Comparison of ENCODE assay signal across 31 cellular contexts in genomic region chr10:101351477-101351876, GRCh38.
"Had no signal": no experiment of that assay in that cellular context is flagged by ENCODE, and none has a peak within 500 bp of the region (broad histone marks: within the 10 kb centered on the region; RNA-seq: fewer than 3 reads in every experiment).

No MANE protein-coding gene starts in this region.

- H3K27ac ChIP-seq: brain microvascular endothelial cell, cardiac muscle cell, KMS-11, Peyer's patch, VCaP had no signal

- H3K27me3 ChIP-seq: Peyer's patch had no signal

- H3K9ac ChIP-seq: KMS-11 had no signal

- H3K4me2 ChIP-seq: KMS-11 had no signal

- H3K27ac Mint-ChIP-seq: activated B cell treated with CpG ODN at 0.5 μM for 24 hours; activated CD4-positive, alpha-beta memory T cell treated with anti-CD3 and anti-CD28 coated beads, Interleukin-2, amount 10 ng/mL, durations not matched to agents 7 days and 5 days; activated CD8-positive, alpha-beta memory T cell treated with anti-CD3 and anti-CD28 coated beads, Interleukin-2, amount 10 ng/mL, durations not matched to agents 7 days and 5 days; activated naive CD4-positive, alpha-beta T cell treated with anti-CD3 and anti-CD28 coated beads, Interleukin-2, amount 10 ng/mL, durations not matched to agents 7 days and 5 days; activated naive CD8-positive, alpha-beta T cell; T-cell; T-helper 17 cell had no signal

- H3K36me3 ChIP-seq: brain microvascular endothelial cell, cardiac muscle cell, Peyer's patch had no signal

- H3K9me3 Mint-ChIP-seq: activated B cell treated with CpG ODN at 0.5 μM for 24 hours; activated CD4-positive, alpha-beta memory T cell treated with anti-CD3 and anti-CD28 coated beads, Interleukin-2, amount 10 ng/mL, durations not matched to agents 7 days and 5 days; activated naive CD4-positive, alpha-beta T cell treated with anti-CD3 and anti-CD28 coated beads, Interleukin-2, amount 10 ng/mL, durations not matched to agents 7 days and 5 days; central memory CD8-positive, alpha-beta T cell; T-cell had no signal

- H3K4me3 Mint-ChIP-seq: activated B cell treated with CpG ODN at 0.5 μM for 24 hours; activated CD4-positive, alpha-beta memory T cell treated with anti-CD3 and anti-CD28 coated beads, Interleukin-2, amount 10 ng/mL, durations not matched to agents 7 days and 5 days; activated CD8-positive, alpha-beta memory T cell treated with anti-CD3 and anti-CD28 coated beads, Interleukin-2, amount 10 ng/mL, durations not matched to agents 7 days and 5 days; activated naive CD4-positive, alpha-beta T cell treated with anti-CD3 and anti-CD28 coated beads, Interleukin-2, amount 10 ng/mL, durations not matched to agents 7 days and 5 days; activated naive CD8-positive, alpha-beta T cell; central memory CD8-positive, alpha-beta T cell; T-cell; T-helper 17 cell had no signal

- ATAC-seq: activated CD8-positive, alpha-beta memory T cell treated with anti-CD3 and anti-CD28 coated beads, Interleukin-2, amount 10 ng/mL, durations not matched to agents 7 days and 5 days; PC-3; T-cell; T-helper 17 cell had no signal

- DNase-seq: activated B cell treated with CpG ODN at 0.5 μM for 24 hours; activated CD4-positive, alpha-beta memory T cell treated with anti-CD3 and anti-CD28 coated beads, Interleukin-2, amount 10 ng/mL, durations not matched to agents 7 days and 5 days; activated CD4-positive, alpha-beta T cell treated with anti-CD3 and anti-CD28 coated beads for 48 hours; activated CD4-positive, CD25-positive, alpha-beta regulatory T cell treated with anti-CD3 and anti-CD28 coated beads, Interleukin-2, amount 50 U/mL, for 72 hours; activated CD8-positive, alpha-beta memory T cell treated with anti-CD3 and anti-CD28 coated beads for 24 hours; activated CD8-positive, alpha-beta memory T cell treated with anti-CD3 and anti-CD28 coated beads, Interleukin-2, amount 10 ng/mL, durations not matched to agents 7 days and 5 days; activated CD8-positive, alpha-beta memory T cell treated with anti-CD3 and anti-CD28 coated beads, Interleukin-2, amount 50 U/mL, for 48 hours; activated effector memory CD4-positive, alpha-beta T cell treated with Interleukin-2 at 50 U/mL for 16 hours; activated naive CD4-positive, alpha-beta T cell treated with anti-CD3 and anti-CD28 coated beads, Interleukin-2, amount 10 ng/mL, durations not matched to agents 7 days and 5 days; activated T-cell treated with anti-CD3 and anti-CD28 coated beads, Interleukin-2, amount 50 U/mL, for 48 hours; amniotic stem cell; aorta; brain microvascular endothelial cell; NCI-H1105; NCI-H1417 treated with DMSO at 0.1 percent for 48 hours; NCI-H1694; NCI-H1930; NCI-H2081 treated with DMSO at 0.1 percent for 48 hours; NCI-H446 treated with DMSO at 0.1 percent for 48 hours; NCI-H69; NK-92 treated with Interleukin-12 subunit alpha and Interleukin-12 subunit beta, amount 100 ng/mL, for 24 hours; PC-3; Peyer's patch; RPMI8226; T-cell; T-helper 17 cell had no signal

- H3K9me3 ChIP-seq: Peyer's patch had no signal

- H3K4me3 ChIP-seq: cardiac muscle cell, Peyer's patch had no signal
